ENCODE assay signal across 21 cellular contexts in genomic region chr15:45468294-45468693, GRCh38. TPM values are rescaled to one million over a fixed set of nuclear protein-coding genes. Genes with fewer than 3 reads are reported as not detected.
DNase-seq lines count a peak whose midpoint lies in the region; ATAC-seq and TF ChIP-seq lines count a peak whose summit lies in the region.
"Had no signal": no experiment of that assay in that cellular context is flagged by ENCODE, and none has a peak within 500 bp of the region (broad histone marks: within the 10 kb centered on the region; RNA-seq: fewer than 3 reads in every experiment).

No MANE protein-coding gene starts in this region.

- H3K4me3 ChIP-seq in BLaER1 (no peak overlapping the region), PC-3 (ENCODE audit: low read length) (no peak overlapping the region)
- H3K4me3 ChIP-seq: HAP-1, SK-N-MC had no signal

- DNase-seq in head of caudate nucleus (peak; percentile 28 to 92 (median 73)), nucleus accumbens (lab: John Stamatoyannopoulos, UW) (peak in 30 of 56 donors; percentile 9 to 85 (median 51)), GM10266 (ENCODE audit: extremely low spot score) (no peak), PC-3 (no peak)
- no peak for DNase-seq in activated CD8-positive, alpha-beta memory T cell treated with anti-CD3 and anti-CD28 coated beads for 24 hours
- DNase-seq: 8988T, EL, GF-D8, Kasumi-1, NCI-H1417, NCI-H1694 treated with DMSO at 0.1 percent for 48 hours, NCI-H2081 treated with DMSO at 0.1 percent for 48 hours, NCI-H2171 treated with DMSO at 0.1 percent for 48 hours, NCI-H524 treated with DMSO at 0.1 percent for 48 hours, SHP77 had no signal

- POLR2A ChIA-PET in PC-3 (lab: Charles Lee; ENCODE audit: unreplicated experiment) = no interaction called here

- no peaks in the 10 kb centered on the region for H3K9me2 ChIP-seq in PC-3 (replicated peaks; ENCODE audit: low read length)

- no peaks in the 10 kb centered on the region for H4K20me1 ChIP-seq in BLaER1
- H4K20me1 ChIP-seq in PC-3 (ENCODE audit: low read length) = no peaks in the 10 kb centered on the region

- H3F3A ChIP-seq in PC-3 (ENCODE audit: low read length, unreplicated experiment) = no peaks in the 10 kb centered on the region

- no peak for TF ChIP-seq CTCF in GM10266 (IDR thresholded peaks at IDR 0.05; ENCODE audit: control insufficient read depth, insufficient read depth, low read depth, missing control alignments)
- no peak for TF ChIP-seq CTCF in PC-3 (conservative IDR thresholded peaks at IDR 0.05; ENCODE audit: low read depth, low read length)

- H3K36me3 ChIP-seq in BLaER1 (no peaks in the 10 kb centered on the region), PC-3 (ENCODE audit: low read depth, low read length) (no peaks in the 10 kb centered on the region)
- H3K36me3 ChIP-seq: HAP-1 had no signal

- H3K4me2 ChIP-seq in BLaER1 (peak overlapping the region; percentile 67), PC-3 (ENCODE audit: low read length) (no peak overlapping the region)

- intact Hi-C loops in head of caudate nucleus (cut with DNase I) = no loop called here
- intact Hi-C loops in PC-3 (cut with micrococcal nuclease) = no loop called here

- ATAC-seq in PC-3 (no peak), GM19395 (IDR thresholded peaks at IDR 0.05; ENCODE audit: unreplicated experiment) (no peak)

- H3K27me3 ChIP-seq in BLaER1 (no peaks in the 10 kb centered on the region), PC-3 (ENCODE audit: low read length) (no peaks in the 10 kb centered on the region)

- H2AFZ ChIP-seq in PC-3 (ENCODE audit: low read length) = no peak overlapping the region

- BruUV-seq in PC-3 (replicated peaks; lab: Mats Ljungman, UMichigan) = no TSS peak

- CTCF ChIA-PET in PC-3 (lab: Charles Lee) = no interaction called here

- no peaks in the 10 kb centered on the region for H3K79me2 ChIP-seq in PC-3 (ENCODE audit: low read length)

- H3K27ac ChIP-seq in BLaER1 (no peak overlapping the region), angular gyrus (ENCODE audit: low read depth, low read length) (peak overlapping the region; percentile 63), PC-3 (ENCODE audit: low read length) (no peak overlapping the region)
- H3K27ac ChIP-seq: C4-2B, SK-N-MC had no signal

- H3K4me1 ChIP-seq in BLaER1 (peaks cover 15% of the 10 kb centered on the region), PC-3 (ENCODE audit: insufficient read depth, low read length) (no peaks in the 10 kb centered on the region)

- no peaks in the 10 kb centered on the region; the same call in 1 of the 2 replicates for H3K9me3 ChIP-seq in BLaER1
- H3K9me3 ChIP-seq in PC-3 (ENCODE audit: low read length) = no peaks in the 10 kb centered on the region
- H3K9me3 ChIP-seq: HAP-1 had no signal

- H3K9ac ChIP-seq in BLaER1 (no peak overlapping the region), PC-3 (ENCODE audit: low read length) (no peak overlapping the region)

RNA-seq across cellular contexts. Expression of gene SLC30A4, which starts 54.3 kb away (rescaled TPM):
- 1.3 and 1.4 TPM in 2 replicates for total RNA-seq in PC-3 (2014; rRNA removed)

Comparison
In these comparisons a context has a peak if more than half of its experiments do, and no peak if none do; other contexts are left out.
1. DNase-seq: peak in head of caudate nucleus (42 of 42) and nucleus accumbens (30 of 56); none in activated CD8-positive, alpha-beta memory T cell treated with anti-CD3 and anti-CD28 coated beads for 24 hours (single experiment), GM10266 (single experiment) and PC-3 (single experiment).